In genomic region chr12:65828711-65829339, GRCh38 we compare ENCODE assay signal across 22 cellular contexts. TPM values are rescaled to one million over a fixed set of nuclear protein-coding genes. Genes with fewer than 3 reads are reported as not detected.
A peak's percentile ranks its signal among the peaks of the same experiment; 100 is the strongest.
DNase-seq lines count a peak whose midpoint lies in the region; ATAC-seq and TF ChIP-seq lines count a peak whose summit lies in the region.
"Had no signal": no experiment of that assay in that cellular context is flagged by ENCODE, and none has a peak within 500 bp of the region (broad histone marks: within the 10 kb centered on the region; RNA-seq: fewer than 3 reads in every experiment).

No MANE protein-coding gene starts in this region.

- peaks cover 40% of the 10 kb centered on the region for H3K4me1 Mint-ChIP-seq in mesothelial cell of epicardium

- H3K27me3 ChIP-seq in Panc1 (ENCODE audit: control insufficient read depth, insufficient read depth, low read length) (no peaks in the 10 kb centered on the region), upper lobe of right lung (peaks cover 47% of the 10 kb centered on the region)
- H3K27me3 ChIP-seq: cardiac muscle cell had no signal

- BruUV-seq in Panc1 (replicated peaks; lab: Mats Ljungman, UMichigan), result no TSS peak

- in situ Hi-C loops in Panc1 (cut with HindIII; ENCODE audit: low pct_unique_long_range_greater_than_20kb, low sequenced_read_pairs), result no loop called here

- no peak for DNase-seq in AG09309 (ENCODE audit: low read depth)
- DNase-seq in Panc1 (ENCODE audit: low read depth, low spot score), result no peak
- no peak for DNase-seq in epithelial cell of prostate (ENCODE audit: low read depth, low spot score)
- DNase-seq in mesothelial cell of epicardium (ENCODE audit: low spot score in 2 of 2, unreplicated experiment in 2 of 2), result no peak
- DNase-seq in T-helper 1 cell, result no peak
- DNase-seq in upper lobe of right lung, result no peak
- no peak for DNase-seq in stimulated activated CD4-positive, alpha-beta T cell treated with anti-CD3 and anti-CD28 coated beads, Interleukin-4, amount 100 ng/mL, for 1 hour
- no peak for DNase-seq in UCSD-AML1 (lab: John Stamatoyannopoulos, UW; ENCODE audit: unreplicated experiment)
- DNase-seq: activated CD4-positive, alpha-beta T cell treated with anti-CD3 and anti-CD28 coated beads, Interleukin-2, amount 50 U/mL, for 48 hours; activated T-cell treated with anti-CD3 and anti-CD28 coated beads, Interleukin-2, amount 50 U/mL, for 48 hours; H7; heart left ventricle; left cardiac atrium; NCI-H146; NCI-H226; SIG-M5; stomach; uterus had no signal

- H3K4me1 ChIP-seq in Panc1 (ENCODE audit: control insufficient read depth, insufficient read depth, low read length) (peaks cover 55% of the 10 kb centered on the region), upper lobe of right lung (peaks cover 10% of the 10 kb centered on the region)

- CTCF ChIA-PET in Panc1 (lab: Charles Lee), result no interaction called here

- no peaks in the 10 kb centered on the region for H3K9me3 Mint-ChIP-seq in mesothelial cell of epicardium

- TF ChIP-seq CTCF in AG09309 (IDR thresholded peaks at IDR 0.05; ENCODE audit: control insufficient read depth, insufficient read depth, low read depth, low read length, missing control alignments), result no peak
- no peak for TF ChIP-seq CTCF in Panc1 (IDR thresholded peaks at IDR 0.05)
- TF ChIP-seq CTCF in mesothelial cell of epicardium (IDR thresholded peaks at IDR 0.05; ENCODE audit: unreplicated experiment), result no peak
- TF ChIP-seq CTCF in upper lobe of right lung (IDR thresholded peaks at IDR 0.05), result no peak

- H3K36me3 ChIP-seq in Panc1 (ENCODE audit: control insufficient read depth, insufficient read depth, low read length) (peaks cover 31% of the 10 kb centered on the region), upper lobe of right lung (no peaks in the 10 kb centered on the region)
- H3K36me3 ChIP-seq: cardiac muscle cell, heart left ventricle, stomach, uterus had no signal

- peak overlapping the region; percentile 90 for H3K4me3 Mint-ChIP-seq in mesothelial cell of epicardium
- H3K4me3 Mint-ChIP-seq: activated naive CD8-positive, alpha-beta T cell had no signal

- H3K36me3 Mint-ChIP-seq in mesothelial cell of epicardium, result peaks cover 21% of the 10 kb centered on the region
- H3K36me3 Mint-ChIP-seq: activated naive CD8-positive, alpha-beta T cell had no signal

- H3K9me3 ChIP-seq in Panc1 (ENCODE audit: control insufficient read depth, insufficient read depth, low read depth, low read length), result no peaks in the 10 kb centered on the region
- H3K9me3 ChIP-seq in upper lobe of right lung, result no peaks in the 10 kb centered on the region
- H3K9me3 ChIP-seq: heart left ventricle, stomach, uterus had no signal

- H3K27me3 Mint-ChIP-seq in mesothelial cell of epicardium (ENCODE audit: low read depth), result no peaks in the 10 kb centered on the region

- intact Hi-C loops in Panc1 (cut with micrococcal nuclease; ENCODE audit: unreplicated experiment), result loop anchor here (10.0 kb wide), 1 partner anchor 84 kb away; no protein-coding TSS in a partner anchor
- intact Hi-C loops in upper lobe of right lung (cut with DNase I), result no loop called here

- H3K27ac ChIP-seq in Panc1 (ENCODE audit: low read length) (peak overlapping the region; percentile 91), epithelial cell of prostate (peak overlapping the region; percentile 99), upper lobe of right lung (no peak overlapping the region)
- H3K27ac ChIP-seq: cardiac muscle cell, heart left ventricle, HL-60, stomach, uterus had no signal

- peak overlapping the region; percentile 27 for H3K4me3 ChIP-seq in AG09309 (ENCODE audit: control insufficient read depth, low read depth, low read length)
- peak overlapping the region; percentile 79 to 82; a peak in 3 of 4 replicates for H3K4me3 ChIP-seq in Panc1 (ENCODE audit: low read depth in 2 of 2, low read length in 2 of 2)
- H3K4me3 ChIP-seq in upper lobe of right lung, result no peak overlapping the region
- H3K4me3 ChIP-seq: cardiac muscle cell, GM12878, heart left ventricle, stomach, uterus had no signal

- no peak for ATAC-seq in Panc1
- no peak for ATAC-seq in upper lobe of right lung
- ATAC-seq: GM12878, heart left ventricle, left cardiac atrium had no signal

- POLR2A ChIA-PET in Panc1 (lab: Charles Lee), result interaction anchor here (0.5 kb wide), 1 partner anchor 226 kb away, joined by 7 read pairs; no protein-coding TSS in a partner anchor

- H3K27ac Mint-ChIP-seq in mesothelial cell of epicardium, result peak overlapping the region; percentile 80
- H3K27ac Mint-ChIP-seq: activated naive CD8-positive, alpha-beta T cell had no signal

RNA-seq across cellular contexts. Expression of gene HMGA2, which starts 4.5 kb away (rescaled TPM):
- total RNA-seq in Panc1 (2021; ENCODE audit: unreplicated experiment) (61.4 TPM), mesothelial cell of epicardium (205 to 231 TPM (median 220 TPM) in 3 replicates), upper lobe of right lung (not detected)
- polyA plus RNA-seq in Panc1 (2012; ENCODE audit: insufficient read length), result 66.2 TPM

Comparison
In these comparisons a context has a peak if more than half of its experiments do, and no peak if none do; other contexts are left out.
1. RNA of gene HMGA2, which starts 4.5 kb away (total RNA-seq): 205 to 231 TPM in mesothelial cell of epicardium and 61.4 TPM in Panc1 (single experiment); not detected in upper lobe of right lung (single experiment); every median in the first group is over 10 times any median in the second.